In genomic region chr3:151526771-151527170, GRCh38 we compare ENCODE assay signal across 22 cellular contexts.
DNase-seq lines count a peak whose midpoint lies in the region; ATAC-seq and FAIRE-seq lines count a peak whose summit lies in the region.
"Had no signal": no experiment of that assay in that cellular context is flagged by ENCODE, and none has a peak within 500 bp of the region (broad histone marks: within the 10 kb centered on the region; RNA-seq: fewer than 3 reads in every experiment).

No MANE protein-coding gene starts in this region.

- no peaks in the 10 kb centered on the region for H3K27me3 Mint-ChIP-seq in activated T-cell treated with anti-CD3 and anti-CD28 coated beads, Interleukin-2, amount 50 U/mL, for 72 hours (ENCODE audit: low read depth)
- H3K27me3 Mint-ChIP-seq in activated T-cell treated with anti-CD3 and anti-CD28 coated beads, Interleukin-2, amount 50 U/mL, for 4 hours (ENCODE audit: low read depth): peaks cover 19% of the 10 kb centered on the region
- H3K27me3 Mint-ChIP-seq: CD4-positive, CD25-positive, alpha-beta regulatory T cell had no signal

- no peaks in the 10 kb centered on the region for H3K4me1 Mint-ChIP-seq in activated T-cell treated with anti-CD3 and anti-CD28 coated beads, Interleukin-2, amount 50 U/mL, for 72 hours (ENCODE audit: low read depth)
- no peaks in the 10 kb centered on the region for H3K4me1 Mint-ChIP-seq in activated T-cell treated with anti-CD3 and anti-CD28 coated beads, Interleukin-2, amount 50 U/mL, for 4 hours (ENCODE audit: low read depth)
- H3K4me1 Mint-ChIP-seq: B cell; CD4-positive, alpha-beta memory T cell; CD8-positive, alpha-beta memory T cell had no signal

- H3K9me3 Mint-ChIP-seq in activated T-cell treated with anti-CD3 and anti-CD28 coated beads, Interleukin-2, amount 50 U/mL, for 72 hours: peaks cover 2 to 3% of the 10 kb centered on the region in 2 donors
- H3K9me3 Mint-ChIP-seq in activated T-cell treated with anti-CD3 and anti-CD28 coated beads, Interleukin-2, amount 50 U/mL, for 4 hours: peaks cover 2% of the 10 kb centered on the region

- DNase-seq in activated T-cell treated with anti-CD3 and anti-CD28 coated beads, Interleukin-2, amount 50 U/mL, for 72 hours: no peak
- no peak for DNase-seq in activated T-cell treated with anti-CD3 and anti-CD28 coated beads, Interleukin-2, amount 50 U/mL, for 4 hours
- DNase-seq in left lobe of liver (ENCODE audit: low spot score): no peak
- DNase-seq in GM19239 (ENCODE audit: insufficient read length, low spot score): no peak
- no peak for DNase-seq in HTR-8/SVneo (ENCODE audit: insufficient read length, low spot score)
- DNase-seq: AML-193; CD4-positive, alpha-beta memory T cell; CD4-positive, CD25-positive, alpha-beta regulatory T cell; CD8-positive, alpha-beta memory T cell; COR-L47; DMS 273 treated with DMSO at 0.1 percent for 48 hours; DMS153; DMS53; DMS79; DND-41; EL; GDM1 had no signal

- H3K27ac Mint-ChIP-seq in activated T-cell treated with anti-CD3 and anti-CD28 coated beads, Interleukin-2, amount 50 U/mL, for 72 hours: peak overlapping the region; percentile 17
- H3K27ac Mint-ChIP-seq: B cell; CD4-positive, alpha-beta memory T cell; CD4-positive, CD25-positive, alpha-beta regulatory T cell; CD8-positive, alpha-beta memory T cell had no signal

- no peaks in the 10 kb centered on the region for H3K36me3 Mint-ChIP-seq in activated T-cell treated with anti-CD3 and anti-CD28 coated beads, Interleukin-2, amount 50 U/mL, for 72 hours (ENCODE audit: insufficient read depth in 2 of 2)
- no peaks in the 10 kb centered on the region for H3K36me3 Mint-ChIP-seq in activated T-cell treated with anti-CD3 and anti-CD28 coated beads, Interleukin-2, amount 50 U/mL, for 4 hours (ENCODE audit: insufficient read depth)
- H3K36me3 Mint-ChIP-seq: CD4-positive, alpha-beta memory T cell; CD4-positive, CD25-positive, alpha-beta regulatory T cell had no signal

- no peak for ATAC-seq in activated T-cell treated with anti-CD3 and anti-CD28 coated beads, Interleukin-2, amount 50 U/mL, for 72 hours (replicated peaks in 1 of 2)
- ATAC-seq in activated T-cell treated with anti-CD3 and anti-CD28 coated beads, Interleukin-2, amount 50 U/mL, for 4 hours: no peak
- ATAC-seq in left lobe of liver: peak; percentile 70
- ATAC-seq: A549, GM12878 had no signal

- H3K4me3 Mint-ChIP-seq in activated T-cell treated with anti-CD3 and anti-CD28 coated beads, Interleukin-2, amount 50 U/mL, for 72 hours: no peak overlapping the region
- H3K4me3 Mint-ChIP-seq in activated T-cell treated with anti-CD3 and anti-CD28 coated beads, Interleukin-2, amount 50 U/mL, for 4 hours: no peak overlapping the region
- H3K4me3 Mint-ChIP-seq: B cell; CD4-positive, alpha-beta memory T cell; CD4-positive, CD25-positive, alpha-beta regulatory T cell; CD8-positive, alpha-beta memory T cell had no signal

- FAIRE-seq in GM19239 (lab: Jason Lieb, UNC) (no peak), HTR-8/SVneo (lab: Jason Lieb, UNC) (no peak)
- FAIRE-seq: A549, GM12878, GM12892, GM18507 had no signal
